8 cellular contexts compared by ENCODE assay signal in the genomic region with DNA sequence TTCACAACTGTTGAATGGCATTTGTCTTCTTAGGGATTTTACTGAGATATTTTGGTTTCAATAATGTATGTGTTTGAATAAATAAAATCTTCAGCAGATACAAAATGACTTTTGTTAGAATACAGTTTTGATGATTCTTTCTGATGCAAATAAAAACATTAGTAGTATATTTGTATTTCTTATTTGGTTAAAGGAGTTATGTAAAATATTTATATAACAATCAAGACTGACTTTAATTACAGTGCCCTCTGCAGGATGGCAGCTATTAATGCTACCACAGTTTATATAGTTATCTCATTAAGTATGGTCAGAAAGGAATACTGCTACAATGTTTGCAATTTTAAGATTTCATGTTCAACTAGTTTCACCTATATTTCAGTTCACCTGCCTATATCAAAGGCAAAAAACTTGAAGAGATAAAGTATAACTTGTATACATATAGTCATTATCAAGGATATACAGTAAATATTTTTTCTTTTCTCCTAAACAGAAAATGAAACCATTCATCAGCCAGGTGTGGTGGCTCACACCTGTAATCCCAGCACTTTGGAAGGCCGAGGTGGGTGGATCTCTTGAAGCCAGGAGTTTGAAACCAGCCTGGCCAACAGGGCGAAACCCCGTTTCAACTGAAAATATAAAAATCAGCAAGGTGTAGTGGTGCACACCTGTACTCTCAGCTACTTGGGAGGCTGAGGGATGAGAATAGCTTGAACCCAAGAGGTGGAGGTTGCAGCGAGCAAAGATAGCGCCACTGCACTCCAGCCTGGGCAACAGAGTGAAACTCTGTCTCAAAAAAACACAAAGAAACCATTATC. TPM values are rescaled to one million over a fixed set of nuclear protein-coding genes. Genes with fewer than 3 reads are reported as not detected.
DNase-seq lines count a peak whose midpoint lies in the region; ATAC-seq and TF ChIP-seq lines count a peak whose summit lies in the region.

No MANE protein-coding gene starts in this region.

- H3K9me3 ChIP-seq in adrenal gland (replicated peaks in 1 of 3): no peaks in the 10 kb centered on the region

- no peak for TF ChIP-seq POLR2A in adrenal gland (IDR thresholded peaks at IDR 0.05)

- no peak overlapping the region for H3K27ac ChIP-seq in adrenal gland

- H3K9me3 Mint-ChIP-seq in CD14-positive monocyte: peaks cover 1 to 6% (median 4%) of the 10 kb centered on the region in 7 donors

- no peak overlapping the region for H3K27ac Mint-ChIP-seq in CD14-positive monocyte

- no peak overlapping the region for H3K4me3 Mint-ChIP-seq in CD14-positive monocyte

- peaks cover 31 to 34% of the 10 kb centered on the region in 2 donors for H3K36me3 Mint-ChIP-seq in CD14-positive monocyte

- TF ChIP-seq CTCF in CD14-positive monocyte (IDR thresholded peaks at IDR 0.05) (peak; percentile 74), adrenal gland (IDR thresholded peaks at IDR 0.05) (peak; percentile 38 to 67 (median 52))

- H3K27me3 ChIP-seq in adrenal gland: no peaks in the 10 kb centered on the region

- H3K4me3 ChIP-seq in adrenal gland: no peak overlapping the region

- no peaks in the 10 kb centered on the region for H3K4me1 ChIP-seq in adrenal gland (replicated peaks in 1 of 2)

- DNase-seq in CD14-positive monocyte (ENCODE audit: low spot score): no peak
- DNase-seq in adrenal gland: peak in 1 of 7 donors; percentile 26
- no peak for DNase-seq in left lobe of liver (ENCODE audit: low spot score)
- no peak for DNase-seq in GM19240 (ENCODE audit: insufficient read length, low spot score)
- no peak for DNase-seq in stimulated activated CD4-positive, alpha-beta T cell treated with anti-CD3 and anti-CD28 coated beads, Interleukin-4, amount 100 ng/mL, for 4 hours
- no peak for DNase-seq in activated effector memory CD4-positive, alpha-beta T cell treated with anti-CD3 and anti-CD28 coated beads, Interleukin-2, amount 50 U/mL, for 16 hours

- no peaks in the 10 kb centered on the region for H3K4me1 Mint-ChIP-seq in CD14-positive monocyte

- H3K27me3 Mint-ChIP-seq in CD14-positive monocyte (ENCODE audit: low read depth in 3 of 3): no peaks in the 10 kb centered on the region

- ATAC-seq in GM21723 (IDR thresholded peaks at IDR 0.05; ENCODE audit: unreplicated experiment) (peak; percentile 63), left lobe of liver (peak; percentile 84), GM21528 (IDR thresholded peaks at IDR 0.05; ENCODE audit: low FRiP score, unreplicated experiment) (no peak)

- peaks cover 0 to 34% of the 10 kb centered on the region in 2 donors for H3K36me3 ChIP-seq in adrenal gland (replicated peaks in 1 of 2)

- WGBS in adrenal gland, 4 donors: 87 to 93% (median 89%) methylated on average over 5 of the region's 5 CpGs

- intact Hi-C loops in CD14-positive monocyte (cut with micrococcal nuclease) (no loop called here), adrenal gland (cut with DNase I) (no loop called here)

RNA-seq across cellular contexts. Expression of a gene that starts 19.8 kb away (rescaled TPM):
- 10 to 100 TPM; 74.5 to 85.8 TPM for polyA plus RNA-seq in CD14-positive monocyte
- total RNA-seq in adrenal gland: 10 to 100 TPM; 38.4 to 99.0 (median 70.5) TPM
- 10 to 100 TPM in 2 of 3 donors, 1 to 10 TPM in 1; 8.3 to 39.9 (median 10.9) TPM for polyA plus RNA-seq in adrenal gland
- 21.1 TPM for total RNA-seq in left lobe of liver
